In the genomic region with DNA sequence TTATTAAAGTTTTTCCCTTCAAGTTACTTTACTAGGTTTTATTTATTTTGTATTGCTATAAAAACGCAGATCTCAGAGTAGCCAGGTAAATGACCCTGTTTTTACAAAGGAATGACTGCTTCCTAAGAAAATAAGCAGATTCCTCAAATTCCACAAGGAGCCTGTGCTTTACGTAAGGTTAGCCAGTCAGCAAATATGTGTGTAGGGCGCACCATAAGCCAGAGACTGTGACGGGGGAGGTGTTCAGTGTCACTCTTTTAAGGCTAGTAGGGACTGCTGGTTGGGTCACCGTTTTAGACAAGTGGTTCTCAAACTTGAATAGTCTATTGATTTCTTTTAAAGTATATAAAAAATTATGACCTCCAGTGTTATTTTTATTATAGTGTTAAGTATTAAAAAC, we compare ENCODE assay signal across 26 cellular contexts.
DNase-seq lines count a peak whose midpoint lies in the region; ATAC-seq and TF ChIP-seq lines count a peak whose summit lies in the region.
"Had no signal": no experiment of that assay in that cellular context is flagged by ENCODE, and none has a peak within 500 bp of the region (broad histone marks: within the 10 kb centered on the region; RNA-seq: fewer than 3 reads in every experiment).

No MANE protein-coding gene starts in this region.

- H2AFZ ChIP-seq in GM23338 (no peak overlapping the region), PC-3 (ENCODE audit: low read length) (no peak overlapping the region), neural progenitor cell (replicated peaks) (no peak overlapping the region), osteoblast (ENCODE audit: low read length) (no peak overlapping the region)

- H3K9me3 ChIP-seq in PC-3 (ENCODE audit: low read length) (no peaks in the 10 kb centered on the region), iPS-20b (ENCODE audit: insufficient read depth, low read depth, low read length) (no peaks in the 10 kb centered on the region), neural progenitor cell (ENCODE audit: low read depth) (no peaks in the 10 kb centered on the region), osteoblast (ENCODE audit: low read depth, low read length) (no peaks in the 10 kb centered on the region)
- no peaks in the 10 kb centered on the region for H3K9me3 ChIP-seq in CD4-positive, alpha-beta memory T cell (ENCODE audit: control insufficient read depth in 1 of 2, low read length in 2 of 2)
- H3K9me3 ChIP-seq: MG63, prostate gland, tibial artery had no signal

- DNase-seq in GM23338 (ENCODE audit: low spot score), result peak; percentile 86
- DNase-seq in PC-3, result peak; percentile 6
- peak; percentile 56 for DNase-seq in neural progenitor cell (ENCODE audit: low spot score)
- DNase-seq in osteoblast (ENCODE audit: insufficient read length, low spot score, missing footprints), result no peak
- no peak for DNase-seq in GM10266 (ENCODE audit: extremely low spot score)
- DNase-seq in CD4-positive, alpha-beta memory T cell, result no peak
- DNase-seq: activated CD4-positive, alpha-beta T cell treated with anti-CD3 and anti-CD28 coated beads for 4 hours; cortex of kidney; head of caudate nucleus; kidney; MG63; midbrain; NCI-H146; NCI-H2171; NCI-H526 treated with DMSO at 0.1 percent for 48 hours; OCI-M1; SHP77 treated with DMSO at 0.1 percent for 48 hours; small intestine; stimulated activated naive CD4-positive, alpha-beta T cell treated with Interleukin-2 at 50 U/mL for 16 hours; T-helper 1 cell; tibial artery had no signal

- H3K4me1 Mint-ChIP-seq in GM23338 (peaks cover 28% of the 10 kb centered on the region), neural progenitor cell (peaks cover 23% of the 10 kb centered on the region)
- no peaks in the 10 kb centered on the region for H3K4me1 Mint-ChIP-seq in CD4-positive, alpha-beta memory T cell
- H3K4me1 Mint-ChIP-seq: CD14-positive monocyte had no signal

- POLR2A ChIA-PET in PC-3 (lab: Charles Lee; ENCODE audit: unreplicated experiment), result no interaction called here
- POLR2A ChIA-PET in CD4-positive, alpha-beta memory T cell (lab: Charles Lee; ENCODE audit: partially characterized antibody), result no interaction called here

- no peaks in the 10 kb centered on the region for H3K36me3 ChIP-seq in GM23338 (ENCODE audit: insufficient read depth)
- H3K36me3 ChIP-seq in PC-3 (ENCODE audit: low read depth, low read length), result no peaks in the 10 kb centered on the region
- no peaks in the 10 kb centered on the region for H3K36me3 ChIP-seq in iPS-20b (ENCODE audit: insufficient read depth, low read depth, low read length)
- H3K36me3 ChIP-seq in neural progenitor cell, result peaks cover 4% of the 10 kb centered on the region
- no peaks in the 10 kb centered on the region for H3K36me3 ChIP-seq in osteoblast (ENCODE audit: insufficient read depth, low read length)
- no peaks in the 10 kb centered on the region for H3K36me3 ChIP-seq in CD4-positive, alpha-beta memory T cell (ENCODE audit: insufficient read depth, low read length)
- H3K36me3 ChIP-seq: MG63, prostate gland, tibial artery had no signal

- peak; percentile 95 for ATAC-seq in GM23338
- peak; percentile 35; the same call in 1 of the 2 replicates for ATAC-seq in PC-3
- ATAC-seq in HG03521 (IDR thresholded peaks at IDR 0.05; ENCODE audit: unreplicated experiment), result no peak
- ATAC-seq: natural killer cell treated with Interleukin-12 subunit alpha and Interleukin-12 subunit beta and Interleukin-15 and Interleukin-18, amount 100 ng/mL, for 72 hours had no signal

- no peak overlapping the region for H3K4me3 ChIP-seq in GM23338
- no peak overlapping the region for H3K4me3 ChIP-seq in PC-3 (ENCODE audit: low read length)
- H3K4me3 ChIP-seq in iPS-20b (ENCODE audit: low read length), result no peak overlapping the region
- H3K4me3 ChIP-seq in neural progenitor cell, result no peak overlapping the region
- H3K4me3 ChIP-seq in osteoblast (ENCODE audit: insufficient read depth, low read length), result no peak overlapping the region
- no peak overlapping the region for H3K4me3 ChIP-seq in CD4-positive, alpha-beta memory T cell (ENCODE audit: low read length in 2 of 2)
- H3K4me3 ChIP-seq: MG63, prostate gland, tibial artery had no signal

- no peak overlapping the region for H3K9ac ChIP-seq in PC-3 (ENCODE audit: low read length)
- peak overlapping the region; percentile 1; the same call in 1 of the 2 replicates for H3K9ac ChIP-seq in iPS-20b (ENCODE audit: low read depth, low read length)
- no peak overlapping the region for H3K9ac ChIP-seq in neural progenitor cell

- intact Hi-C loops in PC-3 (cut with micrococcal nuclease), result no loop called here
- intact Hi-C loops in CD4-positive, alpha-beta memory T cell (cut with micrococcal nuclease), result no loop called here

- H3K27ac ChIP-seq in GM23338 (ENCODE audit: low read depth), result peak overlapping the region; percentile 17
- no peak overlapping the region for H3K27ac ChIP-seq in PC-3 (ENCODE audit: low read length)
- H3K27ac ChIP-seq in iPS-20b (ENCODE audit: low read length), result peak overlapping the region; percentile 54
- no peak overlapping the region for H3K27ac ChIP-seq in neural progenitor cell
- no peak overlapping the region for H3K27ac ChIP-seq in osteoblast (ENCODE audit: low read depth, low read length)
- H3K27ac ChIP-seq in CD4-positive, alpha-beta memory T cell (ENCODE audit: low read depth, low read length), result no peak overlapping the region
- H3K27ac ChIP-seq: prostate gland, tibial artery had no signal

- H3K27me3 Mint-ChIP-seq in GM23338 (ENCODE audit: insufficient read depth, low read depth, poor library complexity) (no peaks in the 10 kb centered on the region), neural progenitor cell (ENCODE audit: insufficient read depth, low read depth) (no peaks in the 10 kb centered on the region)
- H3K27me3 Mint-ChIP-seq in CD4-positive, alpha-beta memory T cell, result no peaks in the 10 kb centered on the region
- H3K27me3 Mint-ChIP-seq: natural killer cell treated with Interleukin-12 subunit alpha and Interleukin-12 subunit beta and Interleukin-15 and Interleukin-18, amount 100 ng/mL, for 72 hours had no signal

- peak overlapping the region; percentile 79 for H3K27ac Mint-ChIP-seq in GM23338
- H3K27ac Mint-ChIP-seq in neural progenitor cell, result no peak overlapping the region
- no peak overlapping the region for H3K27ac Mint-ChIP-seq in CD4-positive, alpha-beta memory T cell
- H3K27ac Mint-ChIP-seq: CD14-positive monocyte; natural killer cell treated with Interleukin-12 subunit alpha and Interleukin-12 subunit beta and Interleukin-15 and Interleukin-18, amount 100 ng/mL, for 72 hours had no signal

- H3K9me2 ChIP-seq in GM23338 (ENCODE audit: insufficient read depth) (no peaks in the 10 kb centered on the region), PC-3 (replicated peaks; ENCODE audit: low read length) (no peaks in the 10 kb centered on the region)

- H3K4me3 Mint-ChIP-seq in GM23338, result no peak overlapping the region
- no peak overlapping the region for H3K4me3 Mint-ChIP-seq in neural progenitor cell
- H3K4me3 Mint-ChIP-seq in CD4-positive, alpha-beta memory T cell, result no peak overlapping the region
- H3K4me3 Mint-ChIP-seq: CD14-positive monocyte; natural killer cell treated with Interleukin-12 subunit alpha and Interleukin-12 subunit beta and Interleukin-15 and Interleukin-18, amount 100 ng/mL, for 72 hours had no signal

- no peaks in the 10 kb centered on the region for H3K27me3 ChIP-seq in GM23338 (ENCODE audit: insufficient read depth)
- H3K27me3 ChIP-seq in PC-3 (ENCODE audit: low read length), result peaks cover 14% of the 10 kb centered on the region; the same call in 1 of the 2 replicates
- H3K27me3 ChIP-seq in iPS-20b (ENCODE audit: insufficient read depth, low read length), result no peaks in the 10 kb centered on the region
- H3K27me3 ChIP-seq in neural progenitor cell, result no peaks in the 10 kb centered on the region
- H3K27me3 ChIP-seq in osteoblast (ENCODE audit: insufficient read depth, low read length), result no peaks in the 10 kb centered on the region
- H3K27me3 ChIP-seq in CD4-positive, alpha-beta memory T cell (ENCODE audit: insufficient read depth, low read length), result no peaks in the 10 kb centered on the region
- H3K27me3 ChIP-seq: MG63, tibial artery had no signal

- no peak for TF ChIP-seq CTCF in GM23338 (conservative IDR thresholded peaks at IDR 0.05; ENCODE audit: low read depth in 2 of 2)
- no peak for TF ChIP-seq CTCF in PC-3 (conservative IDR thresholded peaks at IDR 0.05; ENCODE audit: low read depth, low read length)
- TF ChIP-seq CTCF in neural progenitor cell (IDR thresholded peaks at IDR 0.05), result no peak
- TF ChIP-seq CTCF in osteoblast (IDR thresholded peaks at IDR 0.05; ENCODE audit: extremely low read depth, low read depth, low read length), result no peak
- TF ChIP-seq CTCF in GM10266 (IDR thresholded peaks at IDR 0.05; ENCODE audit: control insufficient read depth, insufficient read depth, low read depth, missing control alignments), result no peak

- H3K36me3 Mint-ChIP-seq in GM23338 (ENCODE audit: low read depth) (no peaks in the 10 kb centered on the region), neural progenitor cell (no peaks in the 10 kb centered on the region)
- H3K36me3 Mint-ChIP-seq in CD4-positive, alpha-beta memory T cell, result no peaks in the 10 kb centered on the region
- H3K36me3 Mint-ChIP-seq: CD14-positive monocyte; natural killer cell treated with Interleukin-12 subunit alpha and Interleukin-12 subunit beta and Interleukin-15 and Interleukin-18, amount 100 ng/mL, for 72 hours had no signal

- H3K9me3 Mint-ChIP-seq in GM23338 (no peaks in the 10 kb centered on the region), neural progenitor cell (no peaks in the 10 kb centered on the region)
- no peaks in the 10 kb centered on the region for H3K9me3 Mint-ChIP-seq in CD4-positive, alpha-beta memory T cell
- H3K9me3 Mint-ChIP-seq: natural killer cell treated with Interleukin-12 subunit alpha and Interleukin-12 subunit beta and Interleukin-15 and Interleukin-18, amount 100 ng/mL, for 72 hours had no signal

- no peaks in the 10 kb centered on the region for H3K79me2 ChIP-seq in GM23338 (replicated peaks; ENCODE audit: insufficient read depth)
- H3K79me2 ChIP-seq in PC-3 (ENCODE audit: low read length), result no peaks in the 10 kb centered on the region
- H3K79me2 ChIP-seq in neural progenitor cell (ENCODE audit: low read depth), result peaks cover 42% of the 10 kb centered on the region
- H3K79me2 ChIP-seq in osteoblast (ENCODE audit: insufficient read depth, low read length), result no peaks in the 10 kb centered on the region

- H3F3A ChIP-seq in GM23338 (replicated peaks; ENCODE audit: low read depth) (no peaks in the 10 kb centered on the region), PC-3 (ENCODE audit: low read length, unreplicated experiment) (no peaks in the 10 kb centered on the region), neural progenitor cell (ENCODE audit: low read depth) (peaks cover 21% of the 10 kb centered on the region)

- BruUV-seq in PC-3 (replicated peaks; lab: Mats Ljungman, UMichigan), result no TSS peak

- CTCF ChIA-PET in PC-3 (lab: Charles Lee), result no interaction called here
- CTCF ChIA-PET in CD4-positive, alpha-beta memory T cell (lab: Charles Lee; ENCODE audit: partially characterized antibody), result no interaction called here

- no peaks in the 10 kb centered on the region for H4K20me1 ChIP-seq in GM23338 (replicated peaks; ENCODE audit: insufficient read depth)
- no peaks in the 10 kb centered on the region for H4K20me1 ChIP-seq in PC-3 (ENCODE audit: low read length)
- peaks cover 69% of the 10 kb centered on the region for H4K20me1 ChIP-seq in neural progenitor cell (ENCODE audit: low read depth)
- H4K20me1 ChIP-seq in osteoblast (ENCODE audit: insufficient read depth, low read length), result no peaks in the 10 kb centered on the region

- H3K4me1 ChIP-seq in GM23338 (ENCODE audit: insufficient read depth) (peaks cover 26% of the 10 kb centered on the region), PC-3 (ENCODE audit: insufficient read depth, low read length) (no peaks in the 10 kb centered on the region), iPS-20b (ENCODE audit: insufficient read depth, low read length) (peaks cover 17% of the 10 kb centered on the region), neural progenitor cell (peaks cover 56% of the 10 kb centered on the region), osteoblast (ENCODE audit: insufficient read depth, low read length) (no peaks in the 10 kb centered on the region)
- H3K4me1 ChIP-seq in CD4-positive, alpha-beta memory T cell (ENCODE audit: insufficient read depth, low read length), result no peaks in the 10 kb centered on the region
- H3K4me1 ChIP-seq: prostate gland, tibial artery had no signal

- H3K4me2 ChIP-seq in GM23338, result peak overlapping the region; percentile 44
- H3K4me2 ChIP-seq in PC-3 (ENCODE audit: low read length), result no peak overlapping the region
- peak overlapping the region; percentile 46 for H3K4me2 ChIP-seq in neural progenitor cell
- no peak overlapping the region for H3K4me2 ChIP-seq in osteoblast (ENCODE audit: insufficient read depth, low read length)

Comparison
In these comparisons a context has a peak if more than half of its experiments do, and no peak if none do; other contexts are left out.
1. DNase-seq: peak in GM23338 (single experiment), PC-3 (single experiment) and neural progenitor cell (single experiment); none in osteoblast (single experiment), GM10266 (single experiment) and CD4-positive, alpha-beta memory T cell (0 of 5).
2. H3K27ac ChIP-seq: peak in GM23338 (single experiment) and iPS-20b (single experiment); none in PC-3 (single experiment), neural progenitor cell (single experiment), osteoblast (single experiment) and CD4-positive, alpha-beta memory T cell (single experiment).
3. H3K4me2 ChIP-seq: peak in GM23338 (single experiment) and neural progenitor cell (single experiment); none in PC-3 (single experiment) and osteoblast (single experiment).